2 cellular contexts compared by ENCODE assay signal in genomic region chr22:49999063-49999900, GRCh38.
TF ChIP-seq lines count a peak whose summit lies in the region.

No MANE protein-coding gene starts in this region.

TF ChIP-seq in SK-N-SH, 30 proteins besides CTCF, POLR2A, EP300 and RAD21:
- TF ChIP-seq, protein P1, sequence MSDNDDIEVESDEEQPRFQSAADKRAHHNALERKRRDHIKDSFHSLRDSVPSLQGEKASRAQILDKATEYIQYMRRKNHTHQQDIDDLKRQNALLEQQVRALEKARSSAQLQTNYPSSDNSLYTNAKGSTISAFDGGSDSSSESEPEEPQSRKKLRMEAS (IDR thresholded peaks at IDR 0.05; ENCODE audit: low read depth) = no peak
- TF ChIP-seq ELF1 (IDR thresholded peaks at IDR 0.05) (no peak), USF2 (IDR thresholded peaks at IDR 0.05; ENCODE audit: borderline replicate concordance, low read depth, low read length) (no peak), TEAD4 (IDR thresholded peaks at IDR 0.05; ENCODE audit: borderline replicate concordance, insufficient read depth) (no peak), GABPA (IDR thresholded peaks at IDR 0.05; ENCODE audit: low read depth) (no peak), NFIC (IDR thresholded peaks at IDR 0.05; ENCODE audit: borderline replicate concordance) (no peak), SMC3 (IDR thresholded peaks at IDR 0.05; ENCODE audit: low read depth, low read length) (no peak), RFX5 (IDR thresholded peaks at IDR 0.05; ENCODE audit: low read length) (no peak), ZBTB33 (IDR thresholded peaks at IDR 0.05; ENCODE audit: borderline replicate concordance, low read depth) (no peak), TCF12 (IDR thresholded peaks at IDR 0.05) (no peak), FOXM1 (IDR thresholded peaks at IDR 0.05; ENCODE audit: low read depth) (no peak), MEF2A (IDR thresholded peaks at IDR 0.05; ENCODE audit: borderline replicate concordance, low read depth) (no peak)
- TF ChIP-seq, protein P2, sequence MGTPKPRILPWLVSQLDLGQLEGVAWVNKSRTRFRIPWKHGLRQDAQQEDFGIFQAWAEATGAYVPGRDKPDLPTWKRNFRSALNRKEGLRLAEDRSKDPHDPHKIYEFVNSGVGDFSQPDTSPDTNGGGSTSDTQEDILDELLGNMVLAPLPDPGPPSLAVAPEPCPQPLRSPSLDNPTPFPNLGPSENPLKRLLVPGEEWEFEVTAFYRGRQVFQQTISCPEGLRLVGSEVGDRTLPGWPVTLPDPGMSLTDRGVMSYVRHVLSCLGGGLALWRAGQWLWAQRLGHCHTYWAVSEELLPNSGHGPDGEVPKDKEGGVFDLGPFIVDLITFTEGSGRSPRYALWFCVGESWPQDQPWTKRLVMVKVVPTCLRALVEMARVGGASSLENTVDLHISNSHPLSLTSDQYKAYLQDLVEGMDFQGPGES (IDR thresholded peaks at IDR 0.05; ENCODE audit: low read depth, low read length) = no peak

TF ChIP-seq in endothelial cell of umbilical vein, 7 proteins besides CTCF, POLR2A, EP300 and RAD21:
- TF ChIP-seq, protein P1 (IDR thresholded peaks at IDR 0.05; ENCODE audit: insufficient read depth, insufficient read length) = no peak
- TF ChIP-seq POLR2AphosphoS5 (IDR thresholded peaks at IDR 0.05; ENCODE audit: insufficient read depth, low read depth, low read length) = no peak
- TF ChIP-seq FOS (IDR thresholded peaks at IDR 0.05; ENCODE audit: borderline replicate concordance, insufficient read depth, low read length) = no peak
- TF ChIP-seq GATA2 (IDR thresholded peaks at IDR 0.05; ENCODE audit: insufficient read depth, insufficient read length, low read depth, low read length) = no peak
- TF ChIP-seq MYC (IDR thresholded peaks at IDR 0.05; ENCODE audit: low read depth, low read length) = no peak
- TF ChIP-seq JUN (IDR thresholded peaks at IDR 0.05; ENCODE audit: borderline replicate concordance, insufficient read depth, insufficient read length, low read depth) = no peak
- no peak for TF ChIP-seq EZH2 (IDR thresholded peaks at IDR 0.05; ENCODE audit: borderline replicate concordance, low read depth, low read length, severe bottlenecking)
